11 cellular contexts compared by ENCODE assay signal in the genomic region with DNA sequence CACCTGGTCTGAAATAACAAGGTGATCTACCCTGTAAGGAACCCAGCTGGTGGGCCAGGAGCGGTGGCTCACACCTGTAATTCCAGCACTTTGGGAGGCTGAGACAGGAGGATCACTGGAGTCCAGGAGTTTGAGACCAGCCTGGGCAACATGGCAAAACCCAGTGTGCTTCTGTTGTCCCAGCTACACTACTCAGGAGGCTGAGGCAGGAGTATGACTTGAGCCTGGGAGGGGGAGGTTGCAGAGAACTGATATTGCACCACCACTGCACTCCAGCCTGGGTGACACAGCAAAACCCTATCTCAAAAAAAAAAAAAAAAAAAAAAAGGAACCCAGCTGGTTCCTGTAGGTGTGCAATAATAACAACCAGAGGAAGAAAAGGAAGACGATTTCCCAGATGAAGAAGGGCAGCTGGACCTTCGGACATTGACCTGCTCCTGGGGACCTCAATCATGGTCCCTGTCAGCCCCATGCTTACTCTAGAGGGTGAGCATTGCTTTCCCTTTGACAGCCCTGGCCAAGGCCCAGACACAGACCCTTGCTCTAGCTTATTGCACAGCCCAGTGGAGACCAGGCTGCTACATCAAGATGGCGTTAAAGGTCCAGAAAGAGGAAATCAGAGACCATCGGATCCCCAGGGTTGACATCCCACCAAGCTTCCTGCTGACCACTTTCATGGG. TPM values are rescaled to one million over a fixed set of nuclear protein-coding genes. Genes with fewer than 3 reads are reported as not detected.
DNase-seq lines count a peak whose midpoint lies in the region; ATAC-seq and TF ChIP-seq lines count a peak whose summit lies in the region.
"Had no signal": no experiment of that assay in that cellular context is flagged by ENCODE, and none has a peak within 500 bp of the region (broad histone marks: within the 10 kb centered on the region; RNA-seq: fewer than 3 reads in every experiment).

No MANE protein-coding gene starts in this region.

- H3K4me3 Mint-ChIP-seq in HFFc6 (peak overlapping the region; percentile 83), progenitor cell of endocrine pancreas (ENCODE audit: low read depth) (no peak overlapping the region)
- H3K4me3 Mint-ChIP-seq: activated T-helper 17 cell treated with anti-CD3 and anti-CD28 coated beads, Interleukin-2, amount 50 U/mL, for 72 hours had no signal

- H3K27ac ChIP-seq in RWPE2 (ENCODE audit: poor library complexity, severe bottlenecking) = no peak overlapping the region

- peaks cover 63% of the 10 kb centered on the region for H3K9me3 Mint-ChIP-seq in HFFc6
- H3K9me3 Mint-ChIP-seq in progenitor cell of endocrine pancreas (ENCODE audit: low read depth) = no peaks in the 10 kb centered on the region
- H3K9me3 Mint-ChIP-seq: activated T-helper 17 cell treated with anti-CD3 and anti-CD28 coated beads, Interleukin-2, amount 50 U/mL, for 72 hours; nephron had no signal

- H3K9me3 ChIP-seq in RWPE2 (ENCODE audit: severe bottlenecking) = no peaks in the 10 kb centered on the region

- peaks cover 36% of the 10 kb centered on the region for H3K36me3 ChIP-seq in RWPE2 (ENCODE audit: low read depth)

- no peaks in the 10 kb centered on the region for H3K27me3 ChIP-seq in RWPE2 (ENCODE audit: insufficient read depth, poor library complexity, severe bottlenecking)

- 0 out of 2 replicates have a peak, but pooled peaks have one; percentile 4 for TF ChIP-seq CTCF in HFFc6 (IDR thresholded peaks at IDR 0.05)
- no peak for TF ChIP-seq CTCF in RWPE2 (IDR thresholded peaks at IDR 0.05; ENCODE audit: poor library complexity, severe bottlenecking)
- TF ChIP-seq CTCF in progenitor cell of endocrine pancreas (IDR thresholded peaks at IDR 0.05; ENCODE audit: unreplicated experiment) = no peak

- TF ChIP-seq POLR2A in erythroblast (IDR thresholded peaks at IDR 0.05; ENCODE audit: low read length) = no peak

- peaks cover 83% of the 10 kb centered on the region for H3K27me3 Mint-ChIP-seq in HFFc6 (ENCODE audit: insufficient read depth)
- peaks cover 27% of the 10 kb centered on the region for H3K27me3 Mint-ChIP-seq in progenitor cell of endocrine pancreas
- H3K27me3 Mint-ChIP-seq: activated T-helper 17 cell treated with anti-CD3 and anti-CD28 coated beads, Interleukin-2, amount 50 U/mL, for 72 hours had no signal

- H3K36me3 Mint-ChIP-seq in HFFc6 (ENCODE audit: low read depth) (peaks cover 49% of the 10 kb centered on the region), progenitor cell of endocrine pancreas (ENCODE audit: insufficient read depth) (peaks cover 19% of the 10 kb centered on the region)

- DNase-seq in HFFc6 = peak; percentile 74
- no peak for DNase-seq in RWPE2 (ENCODE audit: low spot score)
- DNase-seq in erythroblast (lab: John Stamatoyannopoulos, UW) = peak; percentile 89 to 91
- no peak for DNase-seq in progenitor cell of endocrine pancreas (ENCODE audit: low spot score, unreplicated experiment)
- no peak for DNase-seq in activated T-cell treated with anti-CD3 and anti-CD28 coated beads for 4 hours
- DNase-seq in NCI-H82 (lab: John Stamatoyannopoulos, UW) = no peak
- DNase-seq: NCI-H2081 had no signal

- H3K4me3 ChIP-seq in RWPE2 (ENCODE audit: severe bottlenecking) = no peak overlapping the region
- H3K4me3 ChIP-seq: SK-N-MC had no signal

- peak; percentile 29 for ATAC-seq in RWPE2 (ENCODE audit: low read depth)
- ATAC-seq in HG02678 (IDR thresholded peaks at IDR 0.05; ENCODE audit: unreplicated experiment) = no peak
- ATAC-seq: activated T-helper 17 cell treated with anti-CD3 and anti-CD28 coated beads, Interleukin-2, amount 50 U/mL, for 72 hours had no signal

- H3K4me1 Mint-ChIP-seq in HFFc6 (ENCODE audit: low read depth) = peaks cover 37% of the 10 kb centered on the region
- peaks cover 37% of the 10 kb centered on the region for H3K4me1 Mint-ChIP-seq in progenitor cell of endocrine pancreas (ENCODE audit: low read depth)

- peak overlapping the region; percentile 86 for H3K27ac Mint-ChIP-seq in HFFc6
- peak overlapping the region; percentile 68 for H3K27ac Mint-ChIP-seq in progenitor cell of endocrine pancreas
- H3K27ac Mint-ChIP-seq: activated T-helper 17 cell treated with anti-CD3 and anti-CD28 coated beads, Interleukin-2, amount 50 U/mL, for 72 hours; nephron had no signal

- peaks cover 15% of the 10 kb centered on the region for H3K4me1 ChIP-seq in RWPE2 (ENCODE audit: insufficient read depth, poor library complexity, severe bottlenecking)

RNA-seq across cellular contexts. Expression of a gene that starts 5.4 kb away (rescaled TPM):
- total RNA-seq in HFFc6 (2021; fragmentation: NEBNext Ultra II Directional; extraction: Animal tissue kit (Norgen Biotek cat#: 25700)) = 100 to 1,000 TPM; 118 to 368 (median 342) TPM
- total RNA-seq in progenitor cell of endocrine pancreas = 73.7 and 88.8 TPM in 2 replicates

Comparison
In these comparisons a context has a peak if more than half of its experiments do, and no peak if none do; other contexts are left out.
1. DNase-seq: peak in HFFc6 (single experiment) and erythroblast (2 of 2); none in RWPE2 (single experiment), progenitor cell of endocrine pancreas (single experiment), activated T-cell treated with anti-CD3 and anti-CD28 coated beads for 4 hours (single experiment) and NCI-H82 (single experiment).